1 cellular context compared by ENCODE assay signal in genomic region chr12:93484315-93484981, GRCh38.
TF ChIP-seq lines count a peak whose summit lies in the region.

No MANE protein-coding gene starts in this region.

TF ChIP-seq in HCT116, 20 proteins besides CTCF, POLR2A, EP300 and RAD21 (continued from another document):
- TF ChIP-seq POLR2AphosphoS5 (IDR thresholded peaks at IDR 0.05; ENCODE audit: low read depth, low read length) (no peak), SRF (IDR thresholded peaks at IDR 0.05; ENCODE audit: low read depth) (no peak)
